In the genomic region with DNA sequence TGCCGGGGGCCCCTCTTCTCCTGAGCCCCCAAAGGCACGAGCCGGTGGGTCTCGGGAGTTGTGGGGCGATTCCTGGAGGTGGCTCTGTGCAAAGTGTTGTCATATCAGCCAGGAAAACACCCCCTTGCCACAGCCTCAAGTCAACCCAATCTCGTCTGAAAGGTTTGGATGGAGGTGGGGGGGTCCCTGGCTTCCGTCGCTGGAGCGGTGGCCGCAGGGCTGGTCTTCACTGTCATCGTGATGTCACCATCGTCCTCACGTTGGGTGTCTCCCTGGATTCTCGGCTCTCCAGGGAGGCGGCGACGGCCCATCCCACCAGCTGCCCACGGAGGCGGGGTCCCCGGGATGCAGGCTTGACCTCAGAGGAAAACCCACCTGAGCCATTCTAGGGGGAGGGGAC, we compare ENCODE assay signal across 26 cellular contexts. TPM values are rescaled to one million over a fixed set of nuclear protein-coding genes. Genes with fewer than 3 reads are reported as not detected.
DNase-seq lines count a peak whose midpoint lies in the region; ATAC-seq, FAIRE-seq and TF ChIP-seq lines count a peak whose summit lies in the region.
"Had no signal": no experiment of that assay in that cellular context is flagged by ENCODE, and none has a peak within 500 bp of the region (broad histone marks: within the 10 kb centered on the region; RNA-seq: fewer than 3 reads in every experiment).

No MANE protein-coding gene starts in this region.

- TF ChIP-seq RAD21 in HepG2 (CRISPR knock-in tag; IDR thresholded peaks at IDR 0.05) = no peak
- TF ChIP-seq RAD21 in H1 (IDR thresholded peaks at IDR 0.05 in 1 of 2, conservative IDR thresholded peaks at IDR 0.05 in 1 of 2; ENCODE audit: low read depth in 2 of 2, low read length in 2 of 2) = no peak

- H4K5ac ChIP-seq in H1 (ENCODE audit: insufficient read length, low read depth, low read length) = no peak overlapping the region

- H4K20me1 ChIP-seq in HepG2 (ENCODE audit: insufficient read depth, low read length) (no peaks in the 10 kb centered on the region), H1 (replicated peaks in 1 of 2; ENCODE audit: control insufficient read depth in 1 of 2, insufficient read depth in 2 of 2, low read length in 2 of 2) (no peaks in the 10 kb centered on the region), OCI-LY7 (ENCODE audit: insufficient read depth, low read length) (no peaks in the 10 kb centered on the region)
- H4K20me1 ChIP-seq: BLaER1 treated with 17β-estradiol and CSF1 and Interleukin-3, amounts not matched to agents 10 nM and 100 nM had no signal

- H3K4me1 ChIP-seq in HepG2 (ENCODE audit: insufficient read depth, low read length) (no peaks in the 10 kb centered on the region), right lobe of liver (no peaks in the 10 kb centered on the region), H1 (replicated peaks in 1 of 4; ENCODE audit: control insufficient read depth in 3 of 4, insufficient read depth in 4 of 4, low read length in 3 of 4) (peaks cover 0 to 6% (median 0%) of the 10 kb centered on the region in 4 experiments; a peak in 3 of 7 replicates), lower lobe of right lung (peaks cover 4% of the 10 kb centered on the region), trophoblast cell (ENCODE audit: control insufficient read depth in 1 of 2, insufficient read depth in 2 of 2, low read length in 2 of 2) (peaks cover 2 to 4% of the 10 kb centered on the region in 2 experiments), OCI-LY7 (ENCODE audit: insufficient read depth, low read length, poor library complexity, severe bottlenecking) (no peaks in the 10 kb centered on the region)
- H3K4me1 ChIP-seq: BE2C, HAP-1 had no signal

- H2AFZ ChIP-seq in HepG2 (ENCODE audit: low read length) = no peak overlapping the region
- no peak overlapping the region for H2AFZ ChIP-seq in H1 (ENCODE audit: low read length)
- H2AFZ ChIP-seq in trophoblast cell (ENCODE audit: insufficient read depth, low read length, poor library complexity) = no peak overlapping the region
- no peak overlapping the region for H2AFZ ChIP-seq in OCI-LY7 (ENCODE audit: low read length)
- H2AFZ ChIP-seq: GM23248 had no signal

- no peak overlapping the region for H2AK5ac ChIP-seq in H1 (ENCODE audit: low read depth, low read length)
- peak overlapping the region; percentile 22 for H2AK5ac ChIP-seq in trophoblast cell (ENCODE audit: low read length)

- ATAC-seq in HepG2 = no peak
- ATAC-seq in right lobe of liver = no peak
- no peak for ATAC-seq in lower lobe of right lung
- ATAC-seq in HG02973 (IDR thresholded peaks at IDR 0.05; ENCODE audit: unreplicated experiment) = no peak
- ATAC-seq: GM12878 had no signal

- H3K27ac ChIP-seq in HepG2 (ENCODE audit: extremely low read length, insufficient read depth, low read length) (no peak overlapping the region), right lobe of liver (no peak overlapping the region), H1 (ENCODE audit: low read depth, low read length) (no peak overlapping the region), lower lobe of right lung (no peak overlapping the region), trophoblast cell (ENCODE audit: low read depth, low read length) (no peak overlapping the region), OCI-LY7 (ENCODE audit: low read depth, low read length, poor library complexity, severe bottlenecking) (no peak overlapping the region)
- H3K27ac ChIP-seq: 22Rv1; BLaER1 treated with 17β-estradiol and CSF1 and Interleukin-3, amounts not matched to agents 10 nM and 100 nM; GM23248 had no signal

- no peak overlapping the region; the same call in 1 of the 2 replicates for H2BK20ac ChIP-seq in H1 (ENCODE audit: low read length)

- H3K27me3 ChIP-seq in HepG2 (ENCODE audit: control insufficient read depth in 1 of 2, insufficient read depth in 2 of 2, low read length in 2 of 2) (peaks cover 0 to 11% of the 10 kb centered on the region in 2 experiments; a peak in 3 of 5 replicates), right lobe of liver (no peaks in the 10 kb centered on the region), H1 (replicated peaks in 1 of 4; ENCODE audit: control insufficient read depth in 3 of 4, extremely low read depth in 1 of 4, insufficient read depth in 3 of 4, low read length in 3 of 4) (peaks cover 0 to 14% (median 10%) of the 10 kb centered on the region in 4 experiments; a peak in 5 of 7 replicates), lower lobe of right lung (ENCODE audit: low read depth) (peaks cover 14% of the 10 kb centered on the region), trophoblast cell (ENCODE audit: insufficient read depth, low read length) (no peaks in the 10 kb centered on the region)
- H3K27me3 ChIP-seq: BE2C had no signal

- FAIRE-seq in HepG2 (lab: Jason Lieb, UNC) (no peak), H1 (lab: Jason Lieb, UNC) (no peak)
- FAIRE-seq: A204.1, D721Med, GM12878, GM19239 had no signal

- no peaks in the 10 kb centered on the region for H3K36me3 ChIP-seq in HepG2 (replicated peaks in 1 of 2; ENCODE audit: control insufficient read depth in 1 of 2, insufficient read depth in 2 of 2, low read length in 2 of 2)
- H3K36me3 ChIP-seq in right lobe of liver = no peaks in the 10 kb centered on the region
- H3K36me3 ChIP-seq in H1 (ENCODE audit: control insufficient read depth in 2 of 4, insufficient read depth in 4 of 4, low read length in 3 of 4) = no peaks in the 10 kb centered on the region
- no peaks in the 10 kb centered on the region for H3K36me3 ChIP-seq in lower lobe of right lung
- H3K36me3 ChIP-seq in trophoblast cell (ENCODE audit: control insufficient read depth in 1 of 2, insufficient read depth in 2 of 2, low read length in 2 of 2) = no peaks in the 10 kb centered on the region
- H3K36me3 ChIP-seq in OCI-LY7 (ENCODE audit: insufficient read depth, low read length) = no peaks in the 10 kb centered on the region
- H3K36me3 ChIP-seq: BE2C; BLaER1 treated with 17β-estradiol and CSF1 and Interleukin-3, amounts not matched to agents 10 nM and 100 nM; HAP-1 had no signal

- TF ChIP-seq POLR2A in HepG2 (IDR thresholded peaks at IDR 0.05; ENCODE audit: insufficient read depth in 1 of 2, low read depth in 2 of 2, low read length in 2 of 2) = no peak
- no peak for TF ChIP-seq POLR2A in right lobe of liver (IDR thresholded peaks at IDR 0.05)
- TF ChIP-seq POLR2A in H1 (IDR thresholded peaks at IDR 0.05; ENCODE audit: control extremely low read depth in 1 of 2, low read depth in 2 of 2, low read length in 2 of 2) = no peak

- H3K9me2 ChIP-seq in OCI-LY7 (ENCODE audit: insufficient read depth, low read length) = no peaks in the 10 kb centered on the region

- H3K9me3 ChIP-seq in HepG2 (ENCODE audit: low read length) (no peaks in the 10 kb centered on the region), right lobe of liver (no peaks in the 10 kb centered on the region), H1 (ENCODE audit: insufficient read depth in 2 of 2, low read depth in 1 of 2, low read length in 1 of 2) (no peaks in the 10 kb centered on the region), lower lobe of right lung (no peaks in the 10 kb centered on the region), trophoblast cell (ENCODE audit: insufficient read depth, low read depth, low read length) (no peaks in the 10 kb centered on the region), OCI-LY7 (ENCODE audit: low read length) (no peaks in the 10 kb centered on the region)
- H3K9me3 ChIP-seq: BE2C, HAP-1 had no signal

- POLR2A ChIA-PET in HepG2 (lab: Yijun Ruan, JAX) (no interaction called here), H1 (lab: Charles Lee; ENCODE audit: partially characterized antibody) (no interaction called here), OCI-LY7 (lab: Charles Lee) (no interaction called here)

- H2BK5ac ChIP-seq in H1 (ENCODE audit: low read depth, low read length) = peak overlapping the region; percentile 24; the same call in 1 of the 2 replicates
- no peak overlapping the region for H2BK5ac ChIP-seq in trophoblast cell (ENCODE audit: low read depth, low read length, poor library complexity)

- CTCF ChIA-PET in HepG2 (lab: Yijun Ruan, JAX; ENCODE audit: low intra/inter-chr PET ratio, low total read pairs) (no interaction called here), H1 (lab: Charles Lee; ENCODE audit: partially characterized antibody) (no interaction called here), OCI-LY7 (lab: Charles Lee; ENCODE audit: unreplicated experiment) (no interaction called here)

- TF ChIP-seq CTCF in HepG2 (CRISPR knock-in tag; IDR thresholded peaks at IDR 0.05) (no peak), right lobe of liver (IDR thresholded peaks at IDR 0.05) (no peak), H1 (IDR thresholded peaks at IDR 0.05; ENCODE audit: control extremely low read depth in 1 of 3, insufficient read depth in 1 of 3, low read depth in 1 of 3, low read length in 3 of 3) (no peak), lower lobe of right lung (IDR thresholded peaks at IDR 0.05) (no peak), OCI-LY7 (conservative IDR thresholded peaks at IDR 0.05; ENCODE audit: low read length) (no peak)

- H3K23me2 ChIP-seq in H1 (ENCODE audit: low read depth, low read length) = no peaks in the 10 kb centered on the region; the same call in 1 of the 2 replicates

- no peak overlapping the region for H3K9ac ChIP-seq in HepG2 (ENCODE audit: insufficient read depth, low read depth, low read length)
- no peak overlapping the region for H3K9ac ChIP-seq in H1 (replicated peaks in 1 of 4; ENCODE audit: extremely low read depth in 1 of 4, low read depth in 3 of 4, low read length in 3 of 4)
- H3K9ac ChIP-seq in trophoblast cell (ENCODE audit: low read length) = no peak overlapping the region
- H3K9ac ChIP-seq: BLaER1 treated with 17β-estradiol and CSF1 and Interleukin-3, amounts not matched to agents 10 nM and 100 nM; GM23248 had no signal

- DNase-seq in HepG2 (ENCODE audit: low spot score) (no peak), right lobe of liver (no peak), H1 (ENCODE audit: low read depth in 1 of 2, low spot score in 2 of 2) (no peak), lower lobe of right lung (peak; percentile 39), trophoblast cell (no peak), OCI-LY7 (ENCODE audit: low spot score) (no peak)
- DNase-seq in stimulated activated CD4-positive, alpha-beta T cell treated with anti-CD3 and anti-CD28 coated beads, Interleukin-15, amount 100 ng/mL, for 24 hours = no peak
- DNase-seq: ACHN; AML-193; BE2C; CD4-positive, alpha-beta T cell; CD8-positive, alpha-beta memory T cell; DMS 273 treated with DMSO at 0.1 percent for 48 hours; DMS79; EL; GDM1; GM23248; HFFc6 had no signal

- H3K79me2 ChIP-seq in HepG2 (ENCODE audit: insufficient read depth, low read length) (no peaks in the 10 kb centered on the region), H1 (ENCODE audit: control insufficient read depth in 1 of 2, insufficient read depth in 2 of 2, low read length in 2 of 2) (no peaks in the 10 kb centered on the region), trophoblast cell (ENCODE audit: control insufficient read depth, insufficient read depth, low read length, poor library complexity) (no peaks in the 10 kb centered on the region), OCI-LY7 (ENCODE audit: insufficient read depth, low read depth, low read length) (no peaks in the 10 kb centered on the region)

- H2BK15ac ChIP-seq in H1 (ENCODE audit: low read length) = no peak overlapping the region

- peak overlapping the region; percentile 66 for H4K12ac ChIP-seq in trophoblast cell (ENCODE audit: low read depth, low read length)

- H3K4me2 ChIP-seq in HepG2 (ENCODE audit: low read depth, low read length) = no peak overlapping the region
- H3K4me2 ChIP-seq in H1 (ENCODE audit: insufficient read depth in 1 of 2, low read depth in 2 of 2, low read length in 2 of 2) = no peak overlapping the region
- no peak overlapping the region for H3K4me2 ChIP-seq in trophoblast cell (ENCODE audit: low read length)
- no peak overlapping the region for H3K4me2 ChIP-seq in OCI-LY7 (ENCODE audit: low read length)
- H3K4me2 ChIP-seq: BLaER1 treated with 17β-estradiol and CSF1 and Interleukin-3, amounts not matched to agents 10 nM and 100 nM had no signal

- no TSS peak for BruUV-seq in HepG2 (replicated peaks; lab: Mats Ljungman, UMichigan)
- BruUV-seq in OCI-LY7 (replicated peaks; lab: Mats Ljungman, UMichigan) = no TSS peak

- no peak overlapping the region for H3K4ac ChIP-seq in H1 (replicated peaks; ENCODE audit: insufficient read length, low read depth, low read length)
- H3K4ac ChIP-seq in trophoblast cell (ENCODE audit: low read depth, low read length) = no peak overlapping the region

- H3K14ac ChIP-seq in H1 (ENCODE audit: insufficient read length) (no peak overlapping the region), trophoblast cell (ENCODE audit: low read length) (no peak overlapping the region)

- intact Hi-C loops in HepG2 (cut with micrococcal nuclease; ENCODE audit: unreplicated experiment) = loop anchor here (5.0 kb wide), 1 partner anchor 697 kb away; no protein-coding TSS in a partner anchor
- intact Hi-C loops in right lobe of liver (cut with DNase I) = loop anchor here in 1 of 2 donors (10.0 kb wide), 1 partner anchor 60 kb away; no protein-coding TSS in a partner anchor
- intact Hi-C loops in lower lobe of right lung (cut with DNase I) = no loop called here
- intact Hi-C loops in OCI-LY7 (cut with micrococcal nuclease; ENCODE audit: unreplicated experiment) = no loop called here

- TF ChIP-seq EP300 in HepG2 (IDR thresholded peaks at IDR 0.05; ENCODE audit: low read depth in 2 of 2, low read length in 2 of 2) (no peak), HepG2 (CRISPR knock-in tag; IDR thresholded peaks at IDR 0.05; ENCODE audit: borderline replicate concordance) (no peak), H1 (IDR thresholded peaks at IDR 0.05; ENCODE audit: borderline replicate concordance in 1 of 2, low read depth in 2 of 2, low read length in 2 of 2) (no peak)

- peak overlapping the region; percentile 39 for H4K91ac ChIP-seq in H1 (replicated peaks; ENCODE audit: insufficient read length, low read length)
- no peak overlapping the region for H4K91ac ChIP-seq in trophoblast cell (ENCODE audit: low read depth, low read length)

- H2BK120ac ChIP-seq in H1 (replicated peaks; ENCODE audit: low read depth, low read length) (no peak overlapping the region), trophoblast cell (ENCODE audit: insufficient read depth, low read length, poor library complexity) (no peak overlapping the region)

- H3K79me1 ChIP-seq in H1 (ENCODE audit: low read depth, low read length) = no peaks in the 10 kb centered on the region
- H3K79me1 ChIP-seq in trophoblast cell (ENCODE audit: low read length) = peaks cover 3% of the 10 kb centered on the region

- H3K56ac ChIP-seq in H1 (replicated peaks; ENCODE audit: insufficient read length, low read depth, low read length) = no peak overlapping the region

- H2BK12ac ChIP-seq in H1 (ENCODE audit: low read depth, low read length) (peak overlapping the region; percentile 50; the same call in 1 of the 2 replicates), trophoblast cell (ENCODE audit: low read length) (no peak overlapping the region)

- H4K8ac ChIP-seq in H1 (ENCODE audit: extremely low read depth, insufficient read depth, low read length) (no peak overlapping the region), trophoblast cell (ENCODE audit: low read depth, low read length) (no peak overlapping the region)

- in situ Hi-C loops in HepG2 (cut with HindIII; ENCODE audit: extremely low pct_ligation_motif_present, low pct_unique_long_range_greater_than_20kb) = loop anchor here (5.0 kb wide), 1 partner anchor 697 kb away; no protein-coding TSS in a partner anchor

- H3K4me3 ChIP-seq in HepG2 (replicated peaks in 1 of 3; ENCODE audit: insufficient read depth in 1 of 3, low read depth in 2 of 3, low read length in 3 of 3) (no peak overlapping the region), right lobe of liver (no peak overlapping the region), H1 (ENCODE audit: extremely low read depth in 1 of 4, insufficient read depth in 2 of 4, low read depth in 3 of 4, low read length in 4 of 4) (no peak overlapping the region), lower lobe of right lung (no peak overlapping the region), trophoblast cell (ENCODE audit: low read depth, low read length) (no peak overlapping the region), OCI-LY7 (ENCODE audit: low read depth, low read length, poor library complexity, severe bottlenecking) (no peak overlapping the region)
- H3K4me3 ChIP-seq: BLaER1 treated with 17β-estradiol and CSF1 and Interleukin-3, amounts not matched to agents 10 nM and 100 nM; GM12878; GM23248; HAP-1 had no signal

- 59% methylated on average over 7 of the region's 20 CpGs for WGBS in HepG2 (ENCODE audit: low lambda C conversion rate)
- WGBS in right lobe of liver (ENCODE audit: insufficient coverage, low coverage, low lambda C conversion rate, missing lambda C conversion rate) = no CpG with 5 or more reads among the region's 20 CpGs
- WGBS in H1 (ENCODE audit: extremely low coverage in 1 of 2, insufficient coverage in 1 of 2, insufficient read length in 1 of 2, insufficient replicate concordance in 2 of 2, low coverage in 1 of 2, low lambda C conversion rate in 2 of 2, missing lambda C conversion rate in 1 of 2), 2 experiments = 86% methylated on average over 15 of the region's 20 CpGs; no CpG with 5 or more reads in 1 of the 2 experiments
- WGBS in trophoblast cell (ENCODE audit: extremely low coverage, insufficient coverage, insufficient read length) = no CpG with 5 or more reads among the region's 20 CpGs

- H3K18ac ChIP-seq in H1 (ENCODE audit: extremely low read depth, low read length) (no peak overlapping the region), trophoblast cell (ENCODE audit: low read length) (no peak overlapping the region)

- H3K23ac ChIP-seq in H1 (ENCODE audit: insufficient read length) (no peak overlapping the region), trophoblast cell (ENCODE audit: low read length) (no peak overlapping the region)

RNA-seq across cellular contexts. Expression of a gene that starts 38.3 kb away (rescaled TPM):
- 10.2 and 17.0 TPM in 2 replicates for total RNA-seq in HepG2 (2016; rRNA removed; fragmentation: Illumina TruSeq; extraction: Trizol)
- total RNA-seq in HepG2 (2016; cell fraction: cytosol; rRNA removed; fragmentation: Illumina TruSeq; extraction: Trizol; ENCODE audit: low read depth) = 40.0 and 45.6 TPM in 2 replicates
- total RNA-seq in HepG2 (2016; cell fraction: insoluble cytoplasmic fraction; rRNA removed; fragmentation: Illumina TruSeq; extraction: Trizol) = 9.9 and 18.2 TPM in 2 replicates
- 24.0 and 29.4 TPM in 2 replicates for total RNA-seq in HepG2 (2016; cell fraction: membrane; rRNA removed; fragmentation: Illumina TruSeq; extraction: Trizol)
- total RNA-seq in HepG2 (2016; cell fraction: nucleus; rRNA removed; fragmentation: Illumina TruSeq; extraction: Trizol) = 16.8 and 20.3 TPM in 2 replicates
- polyA plus RNA-seq in HepG2 (2011; rRNA removed) = 21.4 and 26.0 TPM in 2 replicates
- polyA plus RNA-seq in HepG2 (2011; cell fraction: cytosol; rRNA removed) = 12.7 and 19.9 TPM in 2 replicates
- polyA plus RNA-seq in HepG2 (2011; cell fraction: nucleus; rRNA removed) = 123 and 149 TPM in 2 replicates
- polyA plus RNA-seq in HepG2 (2012) = 9.5 and 14.7 TPM in 2 replicates
- 4.1 and 5.7 TPM in 2 replicates for polyA plus RNA-seq in HepG2 (2016; cell fraction: cytosol; fragmentation: Illumina TruSeq; extraction: Trizol; ENCODE audit: low read depth)
- 11.5 and 12.7 TPM in 2 replicates for polyA plus RNA-seq in HepG2 (2016; cell fraction: insoluble cytoplasmic fraction; fragmentation: Illumina TruSeq; extraction: Trizol; ENCODE audit: low read depth)
- 7.1 and 8.7 TPM in 2 replicates for polyA plus RNA-seq in HepG2 (2016; cell fraction: membrane; fragmentation: Illumina TruSeq; extraction: Trizol; ENCODE audit: low read depth)
- 43.6 and 49.3 TPM in 2 replicates for polyA plus RNA-seq in HepG2 (2016; cell fraction: nucleus; fragmentation: Illumina TruSeq; extraction: Trizol; ENCODE audit: insufficient read depth, low read depth)
- 25.0 and 39.8 TPM in 2 replicates for polyA minus RNA-seq in HepG2 (2011; rRNA and poly(A)+ RNA removed; ENCODE audit: low replicate concordance)
- polyA minus RNA-seq in HepG2 (2011; cell fraction: cytosol; rRNA and poly(A)+ RNA removed) = 13.1 and 17.1 TPM in 2 replicates
- polyA minus RNA-seq in HepG2 (2011; cell fraction: nucleus; rRNA and poly(A)+ RNA removed) = 23.4 and 29.1 TPM in 2 replicates
- 1 to 10 TPM; 4.2 to 6.3 (median 5.3) TPM for total RNA-seq in right lobe of liver
- 84.3 and 86.7 TPM in 2 replicates for total RNA-seq in H1 (2021; fragmentation: NEBNext Ultra II Directional; extraction: Animal tissue kit (Norgen Biotek cat#: 25700))
- polyA plus RNA-seq in H1 (2011; rRNA removed) = 47.6 and 80.1 TPM in 2 replicates
- 74.0 TPM for polyA plus RNA-seq in H1 (2011; cell fraction: cytosol; rRNA removed)
- 265 TPM for polyA plus RNA-seq in H1 (2011; cell fraction: nucleus; rRNA removed)
- polyA plus RNA-seq in H1 (2012, experiment 1 of 2) = 46.6 to 79.9 TPM (median 73.3 TPM) in 4 replicates
- polyA plus RNA-seq in H1 (2012, experiment 2 of 2) = 48.0 TPM
- 41.6 TPM for polyA plus RNA-seq in H1 (2013, experiment 1 of 2)
- 37.4 TPM for polyA plus RNA-seq in H1 (2013, experiment 2 of 2)
- 39.1 and 49.9 TPM in 2 replicates for polyA minus RNA-seq in H1 (2011; rRNA and poly(A)+ RNA removed)
- polyA minus RNA-seq in H1 (2011; cell fraction: cytosol; rRNA and poly(A)+ RNA removed) = 56.4 TPM
- polyA minus RNA-seq in H1 (2011; cell fraction: nucleus; rRNA and poly(A)+ RNA removed) = 122 TPM
- 11.2 TPM for total RNA-seq in lower lobe of right lung
- 29.5 and 31.3 TPM in 2 replicates for polyA plus RNA-seq in trophoblast cell (2013)
- 311 and 342 TPM in 2 replicates for total RNA-seq in OCI-LY7 (2014; rRNA removed; shearing (Covaris generic))
- total RNA-seq in OCI-LY7 (2022) = 270 and 301 TPM in 2 replicates
